1 cellular context compared by ENCODE assay signal in the genomic region with DNA sequence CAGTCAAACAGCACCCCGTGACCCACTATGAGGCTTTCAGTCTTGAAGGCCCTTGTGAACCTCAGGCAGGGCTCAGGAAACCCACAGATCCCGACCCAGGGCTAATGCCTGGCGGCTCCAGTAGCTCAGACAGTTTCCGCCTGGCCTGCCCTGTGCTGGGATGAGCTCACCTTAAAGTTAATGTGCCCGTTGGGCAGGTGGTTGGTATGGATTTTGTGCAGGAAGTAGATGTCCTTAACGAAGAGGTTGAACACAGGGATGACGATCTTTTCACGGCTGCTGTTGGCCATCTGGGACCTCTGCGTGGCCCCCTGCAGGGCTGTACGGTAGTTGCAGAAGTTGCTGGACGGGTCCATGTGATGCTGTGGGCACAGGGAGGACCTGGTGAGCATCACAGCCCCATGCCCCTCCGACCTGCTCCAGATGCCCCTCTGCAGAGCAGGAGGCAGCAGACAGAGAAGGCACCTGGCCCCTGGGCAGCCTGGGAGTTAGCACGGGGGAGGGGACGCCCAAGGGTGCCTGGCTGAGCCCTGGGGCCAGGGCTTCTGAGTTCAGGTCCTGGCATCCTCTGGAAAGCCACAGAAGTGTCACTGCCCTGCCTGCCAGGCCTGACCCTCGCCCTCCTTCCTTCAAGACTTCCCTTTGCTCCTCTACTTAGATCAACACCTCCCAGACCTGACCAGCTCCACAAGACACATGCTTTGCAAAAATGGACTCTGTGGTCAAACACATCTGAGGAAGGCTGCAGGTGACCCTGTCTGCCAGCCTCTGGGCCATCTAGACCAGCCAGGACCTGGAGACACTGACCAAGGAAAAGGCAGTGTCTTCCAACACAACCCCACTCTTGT.
TF ChIP-seq lines count a peak whose summit lies in the region.

No MANE protein-coding gene starts in this region.

TF ChIP-seq in GM23338, 12 proteins besides CTCF, POLR2A, EP300 and RAD21 (continued from another document):
- no peak for TF ChIP-seq REST (IDR thresholded peaks at IDR 0.05; ENCODE audit: unreplicated experiment)
- no peak for TF ChIP-seq STAT1 (IDR thresholded peaks at IDR 0.05; ENCODE audit: unreplicated experiment)
- no peak for TF ChIP-seq CREB1 (CRISPR knock-in tag; IDR thresholded peaks at IDR 0.05; ENCODE audit: low read depth)
- no peak for TF ChIP-seq EZH2phosphoT487 (IDR thresholded peaks at IDR 0.05; ENCODE audit: unreplicated experiment)
- no peak for TF ChIP-seq ZNF114 (CRISPR knock-in tag; IDR thresholded peaks at IDR 0.05)
- TF ChIP-seq NANOG (IDR thresholded peaks at IDR 0.05; ENCODE audit: borderline replicate concordance) = no peak
- TF ChIP-seq ZNF331 (CRISPR knock-in tag; IDR thresholded peaks at IDR 0.05; ENCODE audit: low read depth) = no peak
- no peak for TF ChIP-seq POLR2AphosphoS5 (IDR thresholded peaks at IDR 0.05; ENCODE audit: low read depth)
TF ChIP-seq in GM23338: peak in this region for 0.
